Comparison of ENCODE assay signal across 8 cellular contexts in genomic region chr5:149448831-149449714, GRCh38.
DNase-seq lines count a peak whose midpoint lies in the region; ATAC-seq and TF ChIP-seq lines count a peak whose summit lies in the region.

No MANE protein-coding gene starts in this region.

- H3K27ac ChIP-seq in GM23338 (ENCODE audit: low read depth) (no peak overlapping the region), OCI-LY7 (ENCODE audit: low read depth, low read length, poor library complexity, severe bottlenecking) (no peak overlapping the region), esophagus squamous epithelium (peak overlapping the region; percentile 61 to 85 (median 82)), skeletal muscle tissue (ENCODE audit: low read depth, low read length) (peak overlapping the region; percentile 71)

- POLR2A ChIA-PET in OCI-LY7 (lab: Charles Lee), result interaction anchor here (0.7 kb wide), 1 partner anchor 232 kb away, joined by 11 read pairs; no protein-coding TSS in a partner anchor

- WGBS in esophagus squamous epithelium, 2 donors, result 86 to 91% methylated on average over 7 of the region's 7 CpGs

- no peaks in the 10 kb centered on the region for H3K9me2 ChIP-seq in GM23338 (ENCODE audit: insufficient read depth)
- H3K9me2 ChIP-seq in OCI-LY7 (ENCODE audit: insufficient read depth, low read length), result no peaks in the 10 kb centered on the region

- peak; percentile 56 for ATAC-seq in GM23338
- ATAC-seq in GM21737 (IDR thresholded peaks at IDR 0.05; ENCODE audit: unreplicated experiment), result no peak

- TF ChIP-seq POLR2A in esophagus squamous epithelium (IDR thresholded peaks at IDR 0.05), result no peak

- DNase-seq in GM23338 (ENCODE audit: low spot score) (peak; percentile 77), OCI-LY7 (ENCODE audit: low spot score) (peak; percentile 47), esophagus squamous epithelium (lab: John Stamatoyannopoulos, UW) (no peak), kidney glomerular epithelial cell (lab: John Stamatoyannopoulos, UW) (no peak)
- no peak for DNase-seq in stimulated activated CD4-positive, alpha-beta T cell treated with anti-CD3 and anti-CD28 coated beads, Interleukin-2, amount 100 ng/mL, for 24 hours
- DNase-seq in stimulated activated CD8-positive, alpha-beta memory T cell treated with anti-CD3 and anti-CD28 coated beads, Interleukin-4, amount 100 ng/mL, for 48 hours, result no peak

- no peak overlapping the region for H3K27ac Mint-ChIP-seq in GM23338

- intact Hi-C loops in OCI-LY7 (cut with micrococcal nuclease; ENCODE audit: unreplicated experiment), result no loop called here
- intact Hi-C loops in esophagus squamous epithelium (cut with DNase I), result no loop called here

- peaks cover 18% of the 10 kb centered on the region for H3K27me3 Mint-ChIP-seq in GM23338 (ENCODE audit: insufficient read depth, low read depth, poor library complexity)

- H2AFZ ChIP-seq in GM23338 (peak overlapping the region; percentile 43; the same call in 1 of the 2 replicates), OCI-LY7 (ENCODE audit: low read length) (no peak overlapping the region)

- no peak overlapping the region for H3K4me3 Mint-ChIP-seq in GM23338

- H4K20me1 ChIP-seq in GM23338 (replicated peaks; ENCODE audit: insufficient read depth) (no peaks in the 10 kb centered on the region), OCI-LY7 (ENCODE audit: insufficient read depth, low read length) (no peaks in the 10 kb centered on the region)

- H3K4me1 ChIP-seq in GM23338 (ENCODE audit: insufficient read depth), result peaks cover 13% of the 10 kb centered on the region
- peaks cover 8% of the 10 kb centered on the region for H3K4me1 ChIP-seq in OCI-LY7 (ENCODE audit: insufficient read depth, low read length, poor library complexity, severe bottlenecking)
- peaks cover 22 to 87% (median 81%) of the 10 kb centered on the region in 3 donors for H3K4me1 ChIP-seq in esophagus squamous epithelium
- H3K4me1 ChIP-seq in skeletal muscle tissue (ENCODE audit: control insufficient read depth in 3 of 3, insufficient read depth in 3 of 3, low read length in 3 of 3), result peaks cover 51 to 69% (median 61%) of the 10 kb centered on the region in 3 donors

- H3K4me3 ChIP-seq in GM23338 (no peak overlapping the region), OCI-LY7 (ENCODE audit: low read depth, low read length, poor library complexity, severe bottlenecking) (no peak overlapping the region), esophagus squamous epithelium (no peak overlapping the region), skeletal muscle tissue (ENCODE audit: low read length in 3 of 3) (no peak overlapping the region)

- H3K79me2 ChIP-seq in GM23338 (replicated peaks; ENCODE audit: insufficient read depth) (no peaks in the 10 kb centered on the region), OCI-LY7 (ENCODE audit: insufficient read depth, low read depth, low read length) (no peaks in the 10 kb centered on the region)

- no peak overlapping the region for H3K9ac ChIP-seq in skeletal muscle tissue (ENCODE audit: low read depth in 1 of 3, low read length in 3 of 3)

- H3K9me3 Mint-ChIP-seq in GM23338, result peaks cover 9% of the 10 kb centered on the region; the same call in 2 of the 3 replicates

- H3F3A ChIP-seq in GM23338 (replicated peaks; ENCODE audit: low read depth), result 0 out of 2 replicates have a peak, but pooled peaks cover 4% of the 10 kb centered on the region

- CTCF ChIA-PET in OCI-LY7 (lab: Charles Lee; ENCODE audit: unreplicated experiment), result no interaction called here

- H3K27me3 ChIP-seq in GM23338 (ENCODE audit: insufficient read depth), result no peaks in the 10 kb centered on the region
- no peaks in the 10 kb centered on the region for H3K27me3 ChIP-seq in esophagus squamous epithelium
- no peaks in the 10 kb centered on the region for H3K27me3 ChIP-seq in skeletal muscle tissue (ENCODE audit: control insufficient read depth in 3 of 3, insufficient read depth in 3 of 3, low read length in 3 of 3)

- H3K4me2 ChIP-seq in GM23338 (no peak overlapping the region), OCI-LY7 (ENCODE audit: low read length) (no peak overlapping the region)

- H3K36me3 ChIP-seq in GM23338 (ENCODE audit: insufficient read depth), result no peaks in the 10 kb centered on the region
- no peaks in the 10 kb centered on the region for H3K36me3 ChIP-seq in OCI-LY7 (ENCODE audit: insufficient read depth, low read length)
- no peaks in the 10 kb centered on the region for H3K36me3 ChIP-seq in esophagus squamous epithelium
- H3K36me3 ChIP-seq in skeletal muscle tissue (ENCODE audit: control insufficient read depth in 3 of 3, insufficient read depth in 3 of 3, low read length in 3 of 3), result no peaks in the 10 kb centered on the region

- peaks cover 33% of the 10 kb centered on the region for H3K4me1 Mint-ChIP-seq in GM23338

- peak; percentile 73 to 85 for TF ChIP-seq CTCF in GM23338 (conservative IDR thresholded peaks at IDR 0.05; ENCODE audit: low read depth in 2 of 2)
- peak; percentile 74 for TF ChIP-seq CTCF in OCI-LY7 (conservative IDR thresholded peaks at IDR 0.05; ENCODE audit: low read length)
- TF ChIP-seq CTCF in esophagus squamous epithelium (IDR thresholded peaks at IDR 0.05), result peak in 4 of 6 experiments; percentile 16 to 45 (median 30)

- BruUV-seq in OCI-LY7 (replicated peaks; lab: Mats Ljungman, UMichigan), result no TSS peak

- H3K36me3 Mint-ChIP-seq in GM23338 (ENCODE audit: low read depth), result no peaks in the 10 kb centered on the region

- H3K9me3 ChIP-seq in OCI-LY7 (ENCODE audit: low read length) (no peaks in the 10 kb centered on the region), esophagus squamous epithelium (no peaks in the 10 kb centered on the region), skeletal muscle tissue (ENCODE audit: control insufficient read depth in 3 of 3, low read length in 3 of 3) (no peaks in the 10 kb centered on the region)

TF ChIP-seq in GM23338, 12 proteins besides CTCF, POLR2A, EP300 and RAD21 (continues in another document):
- TF ChIP-seq CREB1 (CRISPR knock-in tag; IDR thresholded peaks at IDR 0.05; ENCODE audit: low read depth) (no peak), EZH2phosphoT487 (IDR thresholded peaks at IDR 0.05; ENCODE audit: unreplicated experiment) (no peak), STAT1 (IDR thresholded peaks at IDR 0.05; ENCODE audit: unreplicated experiment) (no peak), EZH2 (IDR thresholded peaks at IDR 0.05; ENCODE audit: low read depth, unreplicated experiment) (no peak), NANOG (IDR thresholded peaks at IDR 0.05; ENCODE audit: borderline replicate concordance) (no peak), JUNB (IDR thresholded peaks at IDR 0.05; ENCODE audit: unreplicated experiment) (no peak), POLR2AphosphoS5 (IDR thresholded peaks at IDR 0.05; ENCODE audit: low read depth) (no peak), ZNF462 (CRISPR knock-in tag; IDR thresholded peaks at IDR 0.05) (no peak)

Comparison
In these comparisons a context has a peak if more than half of its experiments do, and no peak if none do; other contexts are left out.
1. DNase-seq: peak in GM23338 (single experiment) and OCI-LY7 (single experiment); none in esophagus squamous epithelium (single experiment), kidney glomerular epithelial cell (single experiment), stimulated activated CD4-positive, alpha-beta T cell treated with anti-CD3 and anti-CD28 coated beads, Interleukin-2, amount 100 ng/mL, for 24 hours (0 of 2) and stimulated activated CD8-positive, alpha-beta memory T cell treated with anti-CD3 and anti-CD28 coated beads, Interleukin-4, amount 100 ng/mL, for 48 hours (single experiment).
2. H3K27ac ChIP-seq: peak in esophagus squamous epithelium (4 of 4) and skeletal muscle tissue (single experiment); none in GM23338 (single experiment) and OCI-LY7 (single experiment).
3. Peak in every context shown above with its lines, with median percentiles within 50 percentile points of each other: CTCF ChIP-seq.